Comparison of ENCODE assay signal across 8 cellular contexts in genomic region chr7:1197997-1198632, GRCh38. TPM values are rescaled to one million over a fixed set of nuclear protein-coding genes. Genes with fewer than 3 reads are reported as not detected.
DNase-seq lines count a peak whose midpoint lies in the region; ATAC-seq lines count a peak whose summit lies in the region.
"Had no signal": no experiment of that assay in that cellular context is flagged by ENCODE, and none has a peak within 500 bp of the region (broad histone marks: within the 10 kb centered on the region; RNA-seq: fewer than 3 reads in every experiment).

No MANE protein-coding gene starts in this region.

- ATAC-seq in HG03520 (IDR thresholded peaks at IDR 0.05; ENCODE audit: unreplicated experiment) (no peak), esophagus mucosa (no peak)

- no peak overlapping the region for H3K4me3 ChIP-seq in skeletal muscle cell (ENCODE audit: low read depth, low read length)

- DNase-seq in GM04504 (ENCODE audit: low read depth) (peak; percentile 89), NCI-H524 treated with DMSO at 0.1 percent for 48 hours (lab: John Stamatoyannopoulos, UW) (peak; percentile 63), fibroblast of gingiva (ENCODE audit: low read depth) (peak; percentile 82), skeletal muscle cell (ENCODE audit: low read depth) (peak; percentile 69), mesenteric fat pad (ENCODE audit: low spot score) (no peak)
- DNase-seq: erythroblast had no signal

RNA-seq across cellular contexts. Expression of gene UNCX, which starts 34.6 kb away (rescaled TPM):
- total RNA-seq in mesenteric fat pad (not detected), esophagus mucosa (not detected)

RNA-seq across cellular contexts. Expression of gene ZFAND2A, which starts 38.1 kb away (rescaled TPM):
- total RNA-seq in mesenteric fat pad (23.7 TPM), esophagus mucosa (13.5 TPM)
